8 cellular contexts compared by ENCODE assay signal in the genomic region with DNA sequence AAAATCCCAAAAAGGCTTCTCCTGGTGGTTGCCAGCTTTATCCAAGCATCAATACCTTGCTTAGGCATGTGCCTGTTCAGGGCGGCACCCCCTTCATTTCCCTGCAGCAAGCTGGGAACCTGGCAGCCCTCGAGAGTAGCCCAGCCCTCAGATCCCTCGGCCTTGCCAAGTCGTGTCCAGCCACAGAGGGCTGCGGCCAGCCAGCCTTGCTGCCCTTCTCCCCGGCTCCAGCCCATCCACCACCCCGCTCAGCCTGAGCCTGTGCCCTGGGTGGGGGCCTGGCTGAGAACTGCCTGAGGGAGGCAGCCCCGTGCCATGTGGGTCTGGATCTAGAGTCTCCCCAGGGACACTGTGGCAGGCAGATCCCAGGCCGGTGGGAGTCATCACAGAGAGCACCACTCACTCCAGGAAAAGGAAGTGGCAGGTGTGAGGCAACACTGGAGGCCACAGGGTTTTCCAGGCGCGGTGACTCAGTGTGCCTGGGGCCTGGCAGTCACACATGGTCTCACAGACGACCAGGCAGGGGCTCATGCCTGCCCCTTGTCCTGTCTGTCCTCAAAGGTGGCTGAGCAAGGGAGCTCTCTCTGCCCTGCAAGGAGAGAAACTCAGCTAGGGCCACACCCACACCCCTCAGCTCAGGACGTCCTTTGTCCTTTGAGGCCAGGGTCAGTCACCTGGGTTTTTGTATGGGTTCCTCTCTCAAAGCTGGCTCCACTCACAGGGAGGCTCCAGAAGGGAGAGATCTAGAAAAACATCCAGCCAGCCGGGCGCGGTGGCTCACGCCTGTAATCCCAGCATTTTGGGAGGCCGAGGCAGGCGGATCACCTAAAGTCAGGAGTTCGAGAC. TPM values are rescaled to one million over a fixed set of nuclear protein-coding genes. Genes with fewer than 3 reads are reported as not detected.
DNase-seq lines count a peak whose midpoint lies in the region; ATAC-seq lines count a peak whose summit lies in the region.

No MANE protein-coding gene starts in this region.

- peak overlapping the region; percentile 70 for H3K27ac ChIP-seq in CD4-positive, alpha-beta memory T cell (ENCODE audit: low read depth, low read length)

- peaks cover 45% of the 10 kb centered on the region for H3K36me3 ChIP-seq in CD4-positive, alpha-beta memory T cell (ENCODE audit: insufficient read depth, low read length)

- H3K4me3 ChIP-seq in CD4-positive, alpha-beta memory T cell (ENCODE audit: low read length in 2 of 2), result no peak overlapping the region

- ATAC-seq in left ventricle myocardium superior, result peak; percentile 16
- no peak for ATAC-seq in HG02981 (IDR thresholded peaks at IDR 0.05; ENCODE audit: unreplicated experiment)

- H3K9me3 Mint-ChIP-seq in CD4-positive, alpha-beta memory T cell, result no peaks in the 10 kb centered on the region
- H3K9me3 Mint-ChIP-seq in activated naive CD4-positive, alpha-beta T cell treated with anti-CD3 and anti-CD28 coated beads, Interleukin-2, amount 10 ng/mL, durations not matched to agents 7 days and 5 days, result no peaks in the 10 kb centered on the region

- H3K4me3 Mint-ChIP-seq in CD4-positive, alpha-beta memory T cell, result peak overlapping the region; percentile 28 to 89 (median 53)
- peak overlapping the region; percentile 12 for H3K4me3 Mint-ChIP-seq in activated naive CD4-positive, alpha-beta T cell treated with anti-CD3 and anti-CD28 coated beads, Interleukin-2, amount 10 ng/mL, durations not matched to agents 7 days and 5 days

- CTCF ChIA-PET in CD4-positive, alpha-beta memory T cell (lab: Charles Lee; ENCODE audit: partially characterized antibody), result interaction anchor here (8.9 to 29.7 kb wide), 3 partner anchors 11 to 30 kb away, joined by 78 to 1245 read pairs (median 252); a partner anchor contains a TSS
- CTCF ChIA-PET in activated naive CD4-positive, alpha-beta T cell treated with anti-CD3 and anti-CD28 coated beads, Interleukin-2, amount 10 ng/mL, durations not matched to agents 7 days and 5 days (lab: Charles Lee), result interaction anchor here (0.7 to 16.4 kb wide), 5 partner anchors 9 to 31 kb away, joined by 3 to 592 read pairs (median 4); a partner anchor contains a TSS

- peaks cover 99% of the 10 kb centered on the region for H3K4me1 ChIP-seq in CD4-positive, alpha-beta memory T cell (ENCODE audit: insufficient read depth, low read length)

- DNase-seq in CD4-positive, alpha-beta memory T cell, result peak in 1 of 5 donors; percentile 74
- DNase-seq in NCI-H2107 treated with DMSO at 0.1 percent for 48 hours (lab: John Stamatoyannopoulos, UW; ENCODE audit: unreplicated experiment) (peak; percentile 46), left ventricle myocardium superior (peak; percentile 63), KG1 (lab: John Stamatoyannopoulos, UW) (no peak), GOT3 (lab: John Stamatoyannopoulos, UW) (no peak)
- DNase-seq in activated naive CD4-positive, alpha-beta T cell treated with anti-CD3 and anti-CD28 coated beads, Interleukin-2, amount 10 ng/mL, durations not matched to agents 7 days and 5 days, result no peak
- peak; percentile 55 to 64 for DNase-seq in stimulated activated CD4-positive, alpha-beta T cell treated with anti-CD3 and anti-CD28 coated beads, Interleukin-15, amount 100 ng/mL, for 48 hours (ENCODE audit: low read depth in 2 of 2)

- no peaks in the 10 kb centered on the region for H3K27me3 Mint-ChIP-seq in CD4-positive, alpha-beta memory T cell
- H3K27me3 Mint-ChIP-seq in activated naive CD4-positive, alpha-beta T cell treated with anti-CD3 and anti-CD28 coated beads, Interleukin-2, amount 10 ng/mL, durations not matched to agents 7 days and 5 days, result no peaks in the 10 kb centered on the region

- peak overlapping the region; percentile 61 to 99 (median 90) for H3K27ac Mint-ChIP-seq in CD4-positive, alpha-beta memory T cell
- peak overlapping the region; percentile 86 for H3K27ac Mint-ChIP-seq in activated naive CD4-positive, alpha-beta T cell treated with anti-CD3 and anti-CD28 coated beads, Interleukin-2, amount 10 ng/mL, durations not matched to agents 7 days and 5 days

- intact Hi-C loops in CD4-positive, alpha-beta memory T cell (cut with micrococcal nuclease), result no loop called here
- intact Hi-C loops in left ventricle myocardium superior (cut with micrococcal nuclease), result no loop called here

- H3K27me3 ChIP-seq in CD4-positive, alpha-beta memory T cell (ENCODE audit: insufficient read depth, low read length), result no peaks in the 10 kb centered on the region

- POLR2A ChIA-PET in CD4-positive, alpha-beta memory T cell (lab: Charles Lee; ENCODE audit: partially characterized antibody), result interaction anchor here (0.6 to 28.8 kb wide), 7 partner anchors 4 to 256 kb away, joined by 3 to 2105 read pairs (median 5); a partner anchor contains a TSS

- H3K9me3 ChIP-seq in CD4-positive, alpha-beta memory T cell (ENCODE audit: control insufficient read depth in 1 of 2, low read length in 2 of 2), result no peaks in the 10 kb centered on the region

- peaks cover 56 to 69% of the 10 kb centered on the region in 2 donors for H3K36me3 Mint-ChIP-seq in CD4-positive, alpha-beta memory T cell
- H3K36me3 Mint-ChIP-seq in activated naive CD4-positive, alpha-beta T cell treated with anti-CD3 and anti-CD28 coated beads, Interleukin-2, amount 10 ng/mL, durations not matched to agents 7 days and 5 days, result peaks cover 71% of the 10 kb centered on the region

- H3K4me1 Mint-ChIP-seq in CD4-positive, alpha-beta memory T cell, result peaks cover 61 to 95% (median 79%) of the 10 kb centered on the region in 4 donors
- peaks cover 97% of the 10 kb centered on the region for H3K4me1 Mint-ChIP-seq in activated naive CD4-positive, alpha-beta T cell treated with anti-CD3 and anti-CD28 coated beads, Interleukin-2, amount 10 ng/mL, durations not matched to agents 7 days and 5 days

RNA-seq across cellular contexts. Expression of a gene that starts 12.2 kb away (rescaled TPM):
- 1 to 10 TPM; 6.2 to 9.0 TPM for total RNA-seq in CD4-positive, alpha-beta memory T cell
- polyA plus RNA-seq in CD4-positive, alpha-beta memory T cell, result under 1 TPM in 1 of 2 donors, not detected in 1; 0.62 TPM
- total RNA-seq in left ventricle myocardium superior, result 0.40 TPM

RNA-seq across cellular contexts. Expression of a gene that starts 21.8 kb away (rescaled TPM):
- 100 to 1,000 TPM; 268 to 279 TPM for total RNA-seq in CD4-positive, alpha-beta memory T cell
- 100 to 1,000 TPM; 125 to 200 TPM for polyA plus RNA-seq in CD4-positive, alpha-beta memory T cell
- total RNA-seq in left ventricle myocardium superior, result 52.5 TPM

RNA-seq across cellular contexts. Expression of a gene that starts 46.3 kb away (rescaled TPM):
- total RNA-seq in CD4-positive, alpha-beta memory T cell, result 10 to 100 TPM; 41.3 to 42.7 TPM
- 10 to 100 TPM; 22.4 to 42.1 TPM for polyA plus RNA-seq in CD4-positive, alpha-beta memory T cell
- 9.1 TPM for total RNA-seq in left ventricle myocardium superior

RNA-seq across cellular contexts. Expression of a gene that starts 53.6 kb away (rescaled TPM):
- 100 to 1,000 TPM; 122 to 128 TPM for total RNA-seq in CD4-positive, alpha-beta memory T cell
- 10 to 100 TPM; 32.3 to 57.2 TPM for polyA plus RNA-seq in CD4-positive, alpha-beta memory T cell
- total RNA-seq in left ventricle myocardium superior, result 8.6 TPM

Comparison
In these comparisons a context has a peak if more than half of its experiments do, and no peak if none do; other contexts are left out.
1. DNase-seq: peak in NCI-H2107 treated with DMSO at 0.1 percent for 48 hours (single experiment), left ventricle myocardium superior (single experiment) and stimulated activated CD4-positive, alpha-beta T cell treated with anti-CD3 and anti-CD28 coated beads, Interleukin-15, amount 100 ng/mL, for 48 hours (2 of 2); none in activated naive CD4-positive, alpha-beta T cell treated with anti-CD3 and anti-CD28 coated beads, Interleukin-2, amount 10 ng/mL, durations not matched to agents 7 days and 5 days (single experiment), KG1 (single experiment) and GOT3 (single experiment).